In the genomic region with DNA sequence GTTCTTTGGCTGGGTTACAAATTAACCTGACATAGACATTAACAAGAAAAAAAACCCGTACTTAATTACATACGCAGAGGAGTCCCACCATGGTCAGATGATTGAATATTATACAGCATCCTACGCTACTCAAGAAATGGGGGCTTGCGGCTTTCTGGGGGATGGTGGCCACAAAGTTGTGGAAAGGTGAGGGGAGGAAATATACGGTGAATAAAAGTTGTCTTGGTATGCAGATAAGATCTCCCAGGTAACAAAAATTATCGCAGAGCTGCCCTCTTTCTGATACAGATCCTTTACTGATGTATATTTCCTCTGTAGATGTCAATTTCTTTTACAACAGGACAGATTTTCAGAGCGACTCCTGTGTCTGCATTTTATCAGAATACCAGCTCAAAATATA, we compare ENCODE assay signal across 1 cellular context.
TF ChIP-seq lines count a peak whose summit lies in the region.

No MANE protein-coding gene starts in this region.

TF ChIP-seq in A549, 52 proteins besides CTCF, POLR2A, EP300 and RAD21 (continued from another document):
- TF ChIP-seq MAZ (IDR thresholded peaks at IDR 0.05; ENCODE audit: borderline replicate concordance, low read depth, low read length) (no peak), TP53 (CRISPR knock-in tag; IDR thresholded peaks at IDR 0.05) (no peak), CEBPB (IDR thresholded peaks at IDR 0.05) (no peak), NPAS2 (CRISPR knock-in tag; IDR thresholded peaks at IDR 0.05; ENCODE audit: borderline replicate concordance) (no peak), MAFK (IDR thresholded peaks at IDR 0.05; ENCODE audit: partially characterized antibody) (no peak), HDAC2 (IDR thresholded peaks at IDR 0.05) (no peak)
